ENCODE assay signal across 10 cellular contexts in genomic region chr11:45045692-45046471, GRCh38.
DNase-seq lines count a peak whose midpoint lies in the region; ATAC-seq, FAIRE-seq and TF ChIP-seq lines count a peak whose summit lies in the region.
"Had no signal": no experiment of that assay in that cellular context is flagged by ENCODE, and none has a peak within 500 bp of the region (broad histone marks: within the 10 kb centered on the region; RNA-seq: fewer than 3 reads in every experiment).

No MANE protein-coding gene starts in this region.

- H3K27me3 Mint-ChIP-seq in activated naive CD8-positive, alpha-beta T cell treated with anti-CD3 and anti-CD28 coated beads, Interleukin-2, amount 50 U/mL, for 24 hours: peaks cover 3% of the 10 kb centered on the region
- no peaks in the 10 kb centered on the region for H3K27me3 Mint-ChIP-seq in activated naive CD8-positive, alpha-beta T cell treated with anti-CD3 and anti-CD28 coated beads for 36 hours

- intact Hi-C loops in K562 (cut with micrococcal nuclease): no loop called here

- TF ChIP-seq CTCF in K562 (IDR thresholded peaks at IDR 0.05 in 2 of 3, conservative IDR thresholded peaks at IDR 0.05 in 1 of 3; ENCODE audit: insufficient read depth in 2 of 3, low read depth in 1 of 3, low read length in 3 of 3): no peak
- TF ChIP-seq CTCF in kidney epithelial cell (IDR thresholded peaks at IDR 0.05; ENCODE audit: insufficient read depth, low read length, poor library complexity, severe bottlenecking): no peak
- TF ChIP-seq CTCF in tibial nerve (IDR thresholded peaks at IDR 0.05): no peak
- TF ChIP-seq CTCF in smooth muscle cell (IDR thresholded peaks at IDR 0.05; ENCODE audit: borderline replicate concordance, insufficient read depth, poor library complexity, severe bottlenecking): no peak

- H2AFZ ChIP-seq in K562 (ENCODE audit: low read depth, low read length) (no peak overlapping the region), smooth muscle cell (ENCODE audit: low read depth) (no peak overlapping the region)

- H3K4me1 ChIP-seq in K562 (replicated peaks in 1 of 2; ENCODE audit: control insufficient read depth in 2 of 2, insufficient read depth in 2 of 2, low read length in 2 of 2): no peaks in the 10 kb centered on the region
- H3K4me1 ChIP-seq in tibial nerve: peaks cover 0 to 37% (median 6%) of the 10 kb centered on the region in 4 donors
- H3K4me1 ChIP-seq in smooth muscle cell (ENCODE audit: low read depth): no peaks in the 10 kb centered on the region

- H3K4me1 Mint-ChIP-seq in activated naive CD8-positive, alpha-beta T cell treated with anti-CD3 and anti-CD28 coated beads, Interleukin-2, amount 50 U/mL, for 24 hours: peaks cover 6% of the 10 kb centered on the region
- peaks cover 5% of the 10 kb centered on the region for H3K4me1 Mint-ChIP-seq in activated naive CD8-positive, alpha-beta T cell treated with anti-CD3 and anti-CD28 coated beads for 36 hours

- TF ChIP-seq EP300 in K562 (IDR thresholded peaks at IDR 0.05; ENCODE audit: low read length) (no peak), tibial nerve (IDR thresholded peaks at IDR 0.05) (peak; percentile 35 to 70)

- TF ChIP-seq POLR2A in K562 (conservative IDR thresholded peaks at IDR 0.05) (no peak), tibial nerve (IDR thresholded peaks at IDR 0.05) (no peak)

- H3K36me3 ChIP-seq in K562 (ENCODE audit: control insufficient read depth, insufficient read depth, low read length): no peaks in the 10 kb centered on the region
- H3K36me3 ChIP-seq in kidney epithelial cell (ENCODE audit: control insufficient read depth, insufficient read depth, low read length): no peaks in the 10 kb centered on the region
- no peaks in the 10 kb centered on the region for H3K36me3 ChIP-seq in tibial nerve
- no peaks in the 10 kb centered on the region for H3K36me3 ChIP-seq in smooth muscle cell (ENCODE audit: low read depth)

- WGBS in K562 (ENCODE audit: insufficient coverage, low coverage, missing lambda C conversion rate): 1% methylated on average over 19 of the region's 19 CpGs
- WGBS in tibial nerve, 2 donors: 60 to 61% methylated on average over 19 of the region's 19 CpGs
- 56% methylated on average over 19 of the region's 19 CpGs for WGBS in smooth muscle cell (ENCODE audit: low lambda C conversion rate)

- CTCF ChIA-PET in K562 (lab: Yijun Ruan, JAX; ENCODE audit: low intra/inter-chr PET ratio): no interaction called here

- H3K79me2 ChIP-seq in K562 (ENCODE audit: control insufficient read depth, insufficient read depth, low read length): no peaks in the 10 kb centered on the region
- no peaks in the 10 kb centered on the region for H3K79me2 ChIP-seq in smooth muscle cell (ENCODE audit: low read depth)

- H3K27ac ChIP-seq in K562 (ENCODE audit: extremely low read depth, low read depth, low read length) (no peak overlapping the region), tibial nerve (peak overlapping the region in 2 of 4 donors; percentile 66 to 73), smooth muscle cell (ENCODE audit: low read depth) (no peak overlapping the region)
- H3K27ac ChIP-seq: SK-N-MC had no signal

- H4K20me1 ChIP-seq in K562 (replicated peaks; ENCODE audit: control insufficient read depth, insufficient read depth, low read length): no peaks in the 10 kb centered on the region
- no peaks in the 10 kb centered on the region for H4K20me1 ChIP-seq in smooth muscle cell (ENCODE audit: low read depth)

- no peak overlapping the region for H3K4me3 ChIP-seq in K562
- no peak overlapping the region for H3K4me3 ChIP-seq in kidney epithelial cell (ENCODE audit: low read depth, low read length)
- H3K4me3 ChIP-seq in tibial nerve: no peak overlapping the region
- no peak overlapping the region for H3K4me3 ChIP-seq in smooth muscle cell
- H3K4me3 ChIP-seq: SK-N-MC had no signal

- H3K4me2 ChIP-seq in K562 (ENCODE audit: insufficient read depth, low read length) (no peak overlapping the region), smooth muscle cell (no peak overlapping the region)

- no peak overlapping the region for H3K4me3 Mint-ChIP-seq in activated naive CD8-positive, alpha-beta T cell treated with anti-CD3 and anti-CD28 coated beads, Interleukin-2, amount 50 U/mL, for 24 hours
- H3K4me3 Mint-ChIP-seq in activated naive CD8-positive, alpha-beta T cell treated with anti-CD3 and anti-CD28 coated beads for 36 hours: no peak overlapping the region

- H3K36me3 Mint-ChIP-seq in activated naive CD8-positive, alpha-beta T cell treated with anti-CD3 and anti-CD28 coated beads, Interleukin-2, amount 50 U/mL, for 24 hours (ENCODE audit: low read depth): no peaks in the 10 kb centered on the region
- H3K36me3 Mint-ChIP-seq in activated naive CD8-positive, alpha-beta T cell treated with anti-CD3 and anti-CD28 coated beads for 36 hours: no peaks in the 10 kb centered on the region

- BruUV-seq in K562 (replicated peaks; lab: Mats Ljungman, UMichigan): no TSS peak

- no peak for FAIRE-seq in K562 (lab: Jason Lieb, UNC)

- POLR2A ChIA-PET in K562 (lab: Yijun Ruan, JAX): interaction anchor here (0.6 to 0.9 kb wide), 3 partner anchors 78 to 236 kb away, joined by 3 to 4 read pairs (median 3); no protein-coding TSS in a partner anchor

- in situ Hi-C loops in K562 (cut with MboI): no loop called here

- TF ChIP-seq RAD21 in K562 (CRISPR knock-in tag; conservative IDR thresholded peaks at IDR 0.05 in 1 of 2, IDR thresholded peaks at IDR 0.05 in 1 of 2): no peak

- H3K27ac Mint-ChIP-seq in activated naive CD8-positive, alpha-beta T cell treated with anti-CD3 and anti-CD28 coated beads, Interleukin-2, amount 50 U/mL, for 24 hours: no peak overlapping the region
- H3K27ac Mint-ChIP-seq in activated naive CD8-positive, alpha-beta T cell treated with anti-CD3 and anti-CD28 coated beads for 36 hours: no peak overlapping the region

- H3K9me3 ChIP-seq in K562 (replicated peaks; ENCODE audit: control insufficient read depth, insufficient read depth, low read depth, low read length) (no peaks in the 10 kb centered on the region), tibial nerve (no peaks in the 10 kb centered on the region), smooth muscle cell (replicated peaks; ENCODE audit: low read depth) (no peaks in the 10 kb centered on the region)

- no peaks in the 10 kb centered on the region for H3K9me3 Mint-ChIP-seq in activated naive CD8-positive, alpha-beta T cell treated with anti-CD3 and anti-CD28 coated beads, Interleukin-2, amount 50 U/mL, for 24 hours
- H3K9me3 Mint-ChIP-seq in activated naive CD8-positive, alpha-beta T cell treated with anti-CD3 and anti-CD28 coated beads for 36 hours: no peaks in the 10 kb centered on the region

- no peaks in the 10 kb centered on the region for H3K9me1 ChIP-seq in K562 (ENCODE audit: control insufficient read depth, insufficient read depth, low read length)

- DNase-seq in activated naive CD8-positive, alpha-beta T cell treated with anti-CD3 and anti-CD28 coated beads, Interleukin-2, amount 50 U/mL, for 24 hours: peak; percentile 5
- no peak for DNase-seq in activated naive CD8-positive, alpha-beta T cell treated with anti-CD3 and anti-CD28 coated beads for 36 hours
- DNase-seq in K562 (ENCODE audit: extremely low read depth in 1 of 4, low spot score in 3 of 4) (no peak), kidney epithelial cell (ENCODE audit: low read depth) (peak; percentile 7), tibial nerve (ENCODE audit: low spot score in 2 of 2) (peak; percentile 50 to 70), smooth muscle cell (lab: John Stamatoyannopoulos, UW; ENCODE audit: unreplicated experiment) (no peak), NCI-H1092 (lab: John Stamatoyannopoulos, UW) (no peak)
- DNase-seq: DND-41 had no signal

- H3F3A ChIP-seq in smooth muscle cell (ENCODE audit: low read depth): no peaks in the 10 kb centered on the region

- H3K9ac ChIP-seq in K562 (ENCODE audit: insufficient read depth in 1 of 2, low read depth in 2 of 2, low read length in 2 of 2) (no peak overlapping the region), smooth muscle cell (ENCODE audit: low read depth) (no peak overlapping the region)

- peak; percentile 52 for ATAC-seq in activated naive CD8-positive, alpha-beta T cell treated with anti-CD3 and anti-CD28 coated beads, Interleukin-2, amount 50 U/mL, for 24 hours
- no peak; the same call in 2 of the 3 replicates for ATAC-seq in K562
- no peak for ATAC-seq in GM21515 (IDR thresholded peaks at IDR 0.05; ENCODE audit: unreplicated experiment)

- H3K27me3 ChIP-seq in K562 (ENCODE audit: control insufficient read depth in 2 of 2, insufficient read depth in 2 of 2, low read length in 2 of 2): peaks cover 0 to 30% of the 10 kb centered on the region in 2 experiments; a peak in 4 of 5 replicates
- H3K27me3 ChIP-seq in kidney epithelial cell (ENCODE audit: control insufficient read depth, insufficient read depth, low read length): peaks cover 13% of the 10 kb centered on the region
- no peaks in the 10 kb centered on the region for H3K27me3 ChIP-seq in tibial nerve
- H3K27me3 ChIP-seq in smooth muscle cell (ENCODE audit: low read depth): peaks cover 17% of the 10 kb centered on the region

TF ChIP-seq in K562, 482 proteins besides CTCF, POLR2A, EP300 and RAD21:
- TF ChIP-seq JUND (IDR thresholded peaks at IDR 0.05; ENCODE audit: borderline replicate concordance, low read depth, low read length): peak; percentile 19; the same call in 1 of the 2 replicates
- TF ChIP-seq JUND (tag; IDR thresholded peaks at IDR 0.05; ENCODE audit: borderline replicate concordance, low read depth, low read length): no peak
- TF ChIP-seq ZNF444 (CRISPR knock-in tag; IDR thresholded peaks at IDR 0.05): no peak
- TF ChIP-seq CEBPG (CRISPR knock-in tag; IDR thresholded peaks at IDR 0.05): no peak
- peak; percentile 62 to 85; a peak in 3 of 4 replicates for TF ChIP-seq CEBPG (tag; conservative IDR thresholded peaks at IDR 0.05 in 1 of 2, IDR thresholded peaks at IDR 0.05 in 1 of 2)
- peak; percentile 91 for TF ChIP-seq FOSL1 (tag; conservative IDR thresholded peaks at IDR 0.05)
- 0 out of 2 replicates have a peak, but pooled peaks have one; percentile 29 for TF ChIP-seq ATF3 (IDR thresholded peaks at IDR 0.05)
- no peak for TF ChIP-seq ATF3 (CRISPR knock-in tag; conservative IDR thresholded peaks at IDR 0.05)
- TF ChIP-seq ZNF133 (CRISPR knock-in tag; IDR thresholded peaks at IDR 0.05): no peak
- TF ChIP-seq ILK (tag; IDR thresholded peaks at IDR 0.05; ENCODE audit: borderline replicate concordance, low read depth): no peak
- TF ChIP-seq GABPA (tag; conservative IDR thresholded peaks at IDR 0.05; ENCODE audit: low read depth): peak; percentile 28; the same call in 1 of the 2 replicates
TF ChIP-seq in K562: peak in this region for 5.

Comparison
In these comparisons a context has a peak if more than half of its experiments do, and no peak if none do; other contexts are left out.
1. DNase-seq: peak in activated naive CD8-positive, alpha-beta T cell treated with anti-CD3 and anti-CD28 coated beads, Interleukin-2, amount 50 U/mL, for 24 hours (single experiment), kidney epithelial cell (single experiment) and tibial nerve (2 of 2); none in activated naive CD8-positive, alpha-beta T cell treated with anti-CD3 and anti-CD28 coated beads for 36 hours (single experiment), K562 (0 of 4), smooth muscle cell (single experiment) and NCI-H1092 (single experiment).